In genomic region chr4:117134386-117134785, GRCh38 we compare ENCODE assay signal across 8 cellular contexts. TPM values are rescaled to one million over a fixed set of nuclear protein-coding genes. Genes with fewer than 3 reads are reported as not detected.
DNase-seq lines count a peak whose midpoint lies in the region; ATAC-seq, FAIRE-seq and TF ChIP-seq lines count a peak whose summit lies in the region.

No MANE protein-coding gene starts in this region.

- no peaks in the 10 kb centered on the region for H3K27me3 ChIP-seq in HAP-1 (ENCODE audit: low read depth)
- no peaks in the 10 kb centered on the region for H3K27me3 ChIP-seq in OCI-LY3 (ENCODE audit: low read depth, low read length)
- H3K27me3 ChIP-seq in H1 (replicated peaks in 1 of 4; ENCODE audit: control insufficient read depth in 3 of 4, extremely low read depth in 1 of 4, insufficient read depth in 3 of 4, low read length in 3 of 4), result no peaks in the 10 kb centered on the region
- no peaks in the 10 kb centered on the region for H3K27me3 ChIP-seq in neuronal stem cell (ENCODE audit: control insufficient read depth in 3 of 3, insufficient read depth in 3 of 3, low read depth in 1 of 3, low read length in 3 of 3)
- no peaks in the 10 kb centered on the region for H3K27me3 ChIP-seq in psoas muscle (ENCODE audit: insufficient read depth in 3 of 3, low read length in 2 of 3)

- H4K20me1 ChIP-seq in OCI-LY3 (ENCODE audit: insufficient read depth, low read length) (no peaks in the 10 kb centered on the region), H1 (replicated peaks in 1 of 2; ENCODE audit: control insufficient read depth in 1 of 2, insufficient read depth in 2 of 2, low read length in 2 of 2) (no peaks in the 10 kb centered on the region)

- H2BK15ac ChIP-seq in H1 (ENCODE audit: low read length) (no peak overlapping the region), neuronal stem cell (ENCODE audit: low read length) (no peak overlapping the region)

- DNase-seq in COLO829 (ENCODE audit: low spot score), result peak; percentile 63
- peak; percentile 56 to 79 for DNase-seq in HAP-1 (ENCODE audit: low spot score in 2 of 2)
- DNase-seq in H1 (ENCODE audit: low read depth in 1 of 2, low spot score in 2 of 2), result no peak
- DNase-seq in neuronal stem cell (ENCODE audit: low spot score), result peak; percentile 42
- DNase-seq in NCI-H146 treated with DMSO at 0.1 percent for 48 hours (lab: John Stamatoyannopoulos, UW; ENCODE audit: unreplicated experiment), result no peak
- DNase-seq in psoas muscle, result no peak

- H3K4ac ChIP-seq in H1 (replicated peaks; ENCODE audit: insufficient read length, low read depth, low read length) (no peak overlapping the region), neuronal stem cell (ENCODE audit: low read length) (no peak overlapping the region)

- H3K9me3 ChIP-seq in HAP-1 (no peaks in the 10 kb centered on the region), OCI-LY3 (ENCODE audit: insufficient read depth, low read length) (no peaks in the 10 kb centered on the region), H1 (ENCODE audit: insufficient read depth in 2 of 2, low read depth in 1 of 2, low read length in 1 of 2) (0 out of 4 replicates have a peak, but pooled peaks cover 0 to 5% of the 10 kb centered on the region in 2 experiments), neuronal stem cell (replicated peaks in 1 of 2; ENCODE audit: control insufficient read depth in 2 of 2, insufficient read depth in 1 of 2, low read depth in 1 of 2, low read length in 2 of 2) (peaks cover 0 to 1% of the 10 kb centered on the region in 2 donors), psoas muscle (no peaks in the 10 kb centered on the region)

- FAIRE-seq in H1 (lab: Jason Lieb, UNC), result peak; percentile 82

- H4K5ac ChIP-seq in H1 (ENCODE audit: insufficient read length, low read depth, low read length), result no peak overlapping the region

- H3K14ac ChIP-seq in H1 (ENCODE audit: insufficient read length) (no peak overlapping the region), neuronal stem cell (ENCODE audit: low read length) (no peak overlapping the region)

- peak; percentile 91 to 92 for TF ChIP-seq RAD21 in H1 (IDR thresholded peaks at IDR 0.05 in 1 of 2, conservative IDR thresholded peaks at IDR 0.05 in 1 of 2; ENCODE audit: low read depth in 2 of 2, low read length in 2 of 2)

- no peak overlapping the region for H4K91ac ChIP-seq in H1 (replicated peaks; ENCODE audit: insufficient read length, low read length)
- no peak overlapping the region for H4K91ac ChIP-seq in neuronal stem cell (ENCODE audit: low read depth, low read length, poor library complexity)

- no peaks in the 10 kb centered on the region; the same call in 1 of the 2 replicates for H3K79me1 ChIP-seq in H1 (ENCODE audit: low read depth, low read length)
- H3K79me1 ChIP-seq in neuronal stem cell (ENCODE audit: low read depth, low read length), result no peaks in the 10 kb centered on the region

- no peak overlapping the region for H2BK20ac ChIP-seq in H1 (ENCODE audit: low read length)

- TF ChIP-seq CTCF in OCI-LY3 (IDR thresholded peaks at IDR 0.05; ENCODE audit: low read depth, low read length) (peak; percentile 82), H1 (IDR thresholded peaks at IDR 0.05; ENCODE audit: control extremely low read depth in 1 of 3, insufficient read depth in 1 of 3, low read depth in 1 of 3, low read length in 3 of 3) (peak in 2 of 3 experiments; percentile 54 to 67; a peak in 3 of 4 replicates), psoas muscle (IDR thresholded peaks at IDR 0.05) (no peak)

- no peaks in the 10 kb centered on the region for H3K4me1 ChIP-seq in HAP-1
- peaks cover 9% of the 10 kb centered on the region; the same call in 1 of the 2 replicates for H3K4me1 ChIP-seq in OCI-LY3 (ENCODE audit: low read length)
- H3K4me1 ChIP-seq in H1 (replicated peaks in 1 of 4; ENCODE audit: control insufficient read depth in 3 of 4, insufficient read depth in 4 of 4, low read length in 3 of 4), result no peaks in the 10 kb centered on the region
- H3K4me1 ChIP-seq in neuronal stem cell (ENCODE audit: control insufficient read depth in 2 of 2, insufficient read depth in 1 of 2, low read depth in 1 of 2, low read length in 2 of 2), result peaks cover 0 to 2% of the 10 kb centered on the region in 2 donors
- no peaks in the 10 kb centered on the region for H3K4me1 ChIP-seq in psoas muscle

- TF ChIP-seq POLR2A in H1 (IDR thresholded peaks at IDR 0.05; ENCODE audit: control extremely low read depth in 1 of 2, low read depth in 2 of 2, low read length in 2 of 2), result no peak

- WGBS in H1 (ENCODE audit: extremely low coverage in 1 of 2, insufficient coverage in 1 of 2, insufficient read length in 1 of 2, insufficient replicate concordance in 2 of 2, low coverage in 1 of 2, low lambda C conversion rate in 2 of 2, missing lambda C conversion rate in 1 of 2), 2 experiments, result 48% methylated on average over 4 of the region's 4 CpGs; no CpG with 5 or more reads in 1 of the 2 experiments
- no CpG with 5 or more reads among the region's 4 CpGs for whole genome bisulfite sequencing in neuronal stem cell (ENCODE audit: extremely low coverage in 2 of 2, insufficient read length in 2 of 2, insufficient replicate concordance in 1 of 2), 2 donors
- WGBS in psoas muscle, 3 donors, result 1 to 10% (median 3%) methylated on average over 4 of the region's 4 CpGs

- H3K36me3 ChIP-seq in HAP-1 (replicated peaks) (no peaks in the 10 kb centered on the region), OCI-LY3 (replicated peaks; ENCODE audit: low read depth, low read length) (no peaks in the 10 kb centered on the region), H1 (ENCODE audit: control insufficient read depth in 2 of 4, insufficient read depth in 4 of 4, low read length in 3 of 4) (no peaks in the 10 kb centered on the region; a peak in 1 of 8 replicates), neuronal stem cell (replicated peaks in 1 of 2; ENCODE audit: control insufficient read depth in 2 of 2, insufficient read depth in 2 of 2, low read length in 2 of 2) (no peaks in the 10 kb centered on the region), psoas muscle (ENCODE audit: insufficient read depth in 1 of 2, low read depth in 1 of 2) (no peaks in the 10 kb centered on the region)

- H2AK5ac ChIP-seq in H1 (ENCODE audit: low read depth, low read length) (no peak overlapping the region), neuronal stem cell (ENCODE audit: low read depth, low read length) (no peak overlapping the region)

- H3K4me3 ChIP-seq in HAP-1 (no peak overlapping the region), OCI-LY3 (ENCODE audit: low read length) (peak overlapping the region; percentile 62), H1 (ENCODE audit: extremely low read depth in 1 of 4, insufficient read depth in 2 of 4, low read depth in 3 of 4, low read length in 4 of 4) (no peak overlapping the region), neuronal stem cell (ENCODE audit: low read length in 2 of 2) (no peak overlapping the region), psoas muscle (no peak overlapping the region)

- H2BK120ac ChIP-seq in H1 (replicated peaks; ENCODE audit: low read depth, low read length) (no peak overlapping the region), neuronal stem cell (ENCODE audit: low read depth, low read length) (no peak overlapping the region)

- H4K8ac ChIP-seq in H1 (ENCODE audit: extremely low read depth, insufficient read depth, low read length), result no peak overlapping the region
- no peak overlapping the region for H4K8ac ChIP-seq in neuronal stem cell (ENCODE audit: low read depth, low read length)

- H3K4me2 ChIP-seq in OCI-LY3 (ENCODE audit: low read length) (peak overlapping the region; percentile 70), H1 (ENCODE audit: insufficient read depth in 1 of 2, low read depth in 2 of 2, low read length in 2 of 2) (no peak overlapping the region), neuronal stem cell (ENCODE audit: insufficient read depth, low read length, poor library complexity, severe bottlenecking) (no peak overlapping the region)

- ATAC-seq in GM21447 (IDR thresholded peaks at IDR 0.05; ENCODE audit: unreplicated experiment), result no peak
- ATAC-seq in psoas muscle, result no peak

- in situ Hi-C loops in HAP-1 (cut with MboI; ENCODE audit: low sequenced_read_pairs), result loop anchor here (25.0 kb wide), 1 partner anchor 903 kb away; the partner anchor contains the start of gene NDST3

- intact Hi-C loops in psoas muscle (cut with DNase I), result no loop called here

- H3K79me2 ChIP-seq in OCI-LY3 (ENCODE audit: low read length), result no peaks in the 10 kb centered on the region
- no peaks in the 10 kb centered on the region for H3K79me2 ChIP-seq in H1 (ENCODE audit: control insufficient read depth in 1 of 2, insufficient read depth in 2 of 2, low read length in 2 of 2)

- CTCF ChIA-PET in H1 (lab: Charles Lee; ENCODE audit: partially characterized antibody), result interaction anchor here (0.7 to 2.4 kb wide), 24 partner anchors 9 to 1132 kb away, joined by 3 to 13 read pairs (median 4); partner anchors contain the start of gene NDST3

- no peaks in the 10 kb centered on the region for H3K23me2 ChIP-seq in H1 (ENCODE audit: low read depth, low read length)

- TF ChIP-seq EP300 in H1 (IDR thresholded peaks at IDR 0.05; ENCODE audit: borderline replicate concordance in 1 of 2, low read depth in 2 of 2, low read length in 2 of 2), result no peak

- H3K27ac ChIP-seq in OCI-LY3 (ENCODE audit: low read length) (no peak overlapping the region), H1 (ENCODE audit: low read depth, low read length) (no peak overlapping the region), neuronal stem cell (replicated peaks; ENCODE audit: low read length) (no peak overlapping the region), psoas muscle (no peak overlapping the region)

- H3K23ac ChIP-seq in H1 (ENCODE audit: insufficient read length) (no peak overlapping the region), neuronal stem cell (ENCODE audit: low read depth, low read length, poor library complexity) (no peak overlapping the region)

- POLR2A ChIA-PET in H1 (lab: Charles Lee; ENCODE audit: partially characterized antibody), result interaction anchor here (0.7 kb wide), 1 partner anchor 553 kb away, joined by 3 read pairs; no protein-coding TSS in a partner anchor

- no peak overlapping the region for H3K56ac ChIP-seq in H1 (replicated peaks; ENCODE audit: insufficient read length, low read depth, low read length)

- H3K18ac ChIP-seq in H1 (ENCODE audit: extremely low read depth, low read length) (no peak overlapping the region), neuronal stem cell (ENCODE audit: low read length) (no peak overlapping the region)

- H2BK12ac ChIP-seq in H1 (ENCODE audit: low read depth, low read length), result no peak overlapping the region
- no peak overlapping the region for H2BK12ac ChIP-seq in neuronal stem cell (ENCODE audit: low read length)

- H2AFZ ChIP-seq in OCI-LY3 (ENCODE audit: low read depth, low read length) (peak overlapping the region; percentile 91), H1 (ENCODE audit: low read length) (peak overlapping the region; percentile 94), neuronal stem cell (ENCODE audit: low read length) (peak overlapping the region; percentile 70)

- H2BK5ac ChIP-seq in H1 (ENCODE audit: low read depth, low read length), result no peak overlapping the region
- H2BK5ac ChIP-seq in neuronal stem cell (ENCODE audit: low read length), result no peak overlapping the region

- H3K9ac ChIP-seq in OCI-LY3 (ENCODE audit: low read length), result peak overlapping the region; percentile 39; the same call in 1 of the 2 replicates
- H3K9ac ChIP-seq in H1 (replicated peaks in 1 of 4; ENCODE audit: extremely low read depth in 1 of 4, low read depth in 3 of 4, low read length in 3 of 4), result no peak overlapping the region
- H3K9ac ChIP-seq in neuronal stem cell (ENCODE audit: low read depth, low read length, poor library complexity), result no peak overlapping the region

RNA-seq across cellular contexts. Expression of gene TRAM1L1, which starts 49.0 kb away (rescaled TPM):
- total RNA-seq in H1 (2021; fragmentation: NEBNext Ultra II Directional; extraction: Animal tissue kit (Norgen Biotek cat#: 25700)), result 1.2 and 1.5 TPM in 2 replicates
- polyA plus RNA-seq in H1 (2011; rRNA removed) (0.89 and 0.94 TPM in 2 replicates), psoas muscle (under 1 TPM; 0.20 to 0.29 (median 0.26) TPM)
- polyA plus RNA-seq in H1 (2011; cell fraction: cytosol; rRNA removed), result 1.7 TPM
- polyA plus RNA-seq in H1 (2011; cell fraction: nucleus; rRNA removed), result 0.57 TPM
- polyA plus RNA-seq in H1 (2012, experiment 1 of 2), result 0.96 to 1.4 TPM (median 1.1 TPM) in 4 replicates
- polyA plus RNA-seq in H1 (2012, experiment 2 of 2), result 0.20 TPM
- polyA plus RNA-seq in H1 (2013, experiment 1 of 2), result 2.5 TPM
- polyA plus RNA-seq in H1 (2013, experiment 2 of 2), result 2.6 TPM
- polyA minus RNA-seq in H1 (2011; rRNA and poly(A)+ RNA removed), result 1.4 and 2.0 TPM in 2 replicates
- polyA minus RNA-seq in H1 (2011; cell fraction: cytosol; rRNA and poly(A)+ RNA removed), result not detected
- 2.6 TPM for polyA minus RNA-seq in H1 (2011; cell fraction: nucleus; rRNA and poly(A)+ RNA removed)
- 3.7 TPM for polyA plus RNA-seq in neuronal stem cell (2013, experiment 1 of 2)
- 3.6 TPM for polyA plus RNA-seq in neuronal stem cell (2013, experiment 2 of 2)
- under 1 TPM in 3 of 4 donors, not detected in 1; 0.11 to 0.54 (median 0.25) TPM for total RNA-seq in psoas muscle

Comparison
In these comparisons a context has a peak if more than half of its experiments do, and no peak if none do; other contexts are left out.
1. DNase-seq: peak in COLO829 (single experiment), HAP-1 (2 of 2) and neuronal stem cell (single experiment); none in H1 (0 of 2), NCI-H146 treated with DMSO at 0.1 percent for 48 hours (single experiment) and psoas muscle (0 of 2).
2. Peak in every context shown above with its lines, with median percentiles within 50 percentile points of each other: H2AFZ ChIP-seq.